ENCODE assay signal across 7 cellular contexts in the genomic region with DNA sequence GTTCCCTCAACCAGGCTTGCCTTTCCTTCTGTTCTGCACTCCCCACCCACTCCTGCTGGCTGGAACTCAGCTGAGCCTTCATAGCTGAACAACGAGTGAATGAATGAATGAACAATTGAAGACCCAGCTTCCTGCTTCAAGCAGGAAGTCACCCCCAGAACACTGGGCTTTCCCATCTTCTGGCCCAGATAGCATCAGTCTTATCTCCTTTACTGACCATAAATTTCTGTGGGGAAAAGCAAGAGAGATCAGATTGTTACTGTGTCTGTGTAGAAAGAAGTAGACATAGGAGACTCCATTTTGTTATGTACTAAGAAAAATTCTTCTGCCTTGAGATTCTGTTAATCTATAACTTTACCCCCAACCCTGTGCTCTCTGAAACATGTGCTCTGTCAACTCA. TPM values are rescaled to one million over a fixed set of nuclear protein-coding genes. Genes with fewer than 3 reads are reported as not detected.
"Had no signal": no experiment of that assay in that cellular context is flagged by ENCODE, and none has a peak within 500 bp of the region (broad histone marks: within the 10 kb centered on the region; RNA-seq: fewer than 3 reads in every experiment).

No MANE protein-coding gene starts in this region.

RNA-seq across cellular contexts. Expression of a gene that starts 19.5 kb away (rescaled TPM):
- total RNA-seq: activated B cell treated with CpG ODN at 0.5 μM for 24 hours; activated CD4-positive, alpha-beta T cell treated with anti-CD3 and anti-CD28 coated beads, Interleukin-2, amount 10 ng/mL, durations not matched to agents 24 days and 14 days; activated CD8-positive, alpha-beta memory T cell treated with anti-CD3 and anti-CD28 coated beads, Interleukin-2, amount 10 ng/mL, durations not matched to agents 7 days and 5 days; activated T-helper 1 cell treated with anti-CD3 and anti-CD28 coated beads, Interleukin-12 subunit alpha, Interleukin-12 subunit beta, Interleukin-2, Interleukin-4 antibody, amounts not matched to agents 30 ng/mL and 10 ng/mL and 1 ng/mL, durations not matched to agents 14 hours and 24 hours and 36 hours; aorta; breast epithelium; cerebellum had no signal

RNA-seq across cellular contexts. Expression of a gene that starts 49.8 kb away (rescaled TPM):
- total RNA-seq: activated B cell treated with CpG ODN at 0.5 μM for 24 hours had no signal
